Comparison of ENCODE assay signal across 23 cellular contexts in the genomic region with DNA sequence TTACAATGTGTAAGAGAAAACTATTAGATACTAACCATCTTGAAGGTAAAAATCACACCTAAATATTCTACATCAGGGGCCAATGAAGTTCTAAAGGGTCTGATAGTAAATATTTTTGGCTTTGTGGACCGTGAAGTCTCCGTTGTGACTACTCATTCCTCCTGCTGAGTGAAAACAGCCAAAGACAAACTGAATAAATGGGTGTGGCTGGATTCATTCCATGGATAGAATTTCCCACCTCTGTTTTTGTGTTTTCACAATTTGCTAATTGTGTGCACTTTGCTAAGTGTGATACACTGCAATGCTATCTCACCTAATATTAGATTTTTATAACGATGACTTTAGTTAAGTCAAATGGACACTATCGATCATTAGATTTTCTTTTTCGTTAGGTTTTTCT.
"Had no signal": no experiment of that assay in that cellular context is flagged by ENCODE, and none has a peak within 500 bp of the region (broad histone marks: within the 10 kb centered on the region; RNA-seq: fewer than 3 reads in every experiment).

No MANE protein-coding gene starts in this region.

- FAIRE-seq: endothelial cell of umbilical vein, kidney had no signal

- H3K9me3 ChIP-seq: lower lobe of right lung had no signal

- ATAC-seq: foreskin keratinocyte; gastroesophageal sphincter; heart left ventricle; left cardiac atrium; left lung; left ventricle myocardium superior; lower lobe of right lung; mucosa of descending colon; naive thymus-derived CD8-positive, alpha-beta T cell had no signal

- H3K4me1 ChIP-seq: esophagus muscularis mucosa, foreskin keratinocyte, gastroesophageal sphincter, heart left ventricle, left lung, lower lobe of right lung had no signal

- H3K27ac ChIP-seq: coronary artery, dorsolateral prefrontal cortex, esophagus muscularis mucosa, foreskin keratinocyte, gastroesophageal sphincter, heart left ventricle, hepatocyte, left lung, lower lobe of right lung had no signal

- DNase-seq: dermis blood vessel endothelial cell; dorsolateral prefrontal cortex; effector CD4-positive, alpha-beta T cell; effector memory CD4-positive, alpha-beta T cell; foreskin keratinocyte; heart left ventricle; hypothalamus; immature natural killer cell; islet precursor cell; kidney; left cardiac atrium; left lung; left ventricle myocardium superior; lower lobe of right lung; mesenchymal stem cell; mucosa of descending colon; naive B cell; naive thymus-derived CD8-positive, alpha-beta T cell had no signal

- H3K4me3 ChIP-seq: coronary artery, dorsolateral prefrontal cortex, esophagus muscularis mucosa, gastroesophageal sphincter, heart left ventricle, hepatocyte, left lung, lower lobe of right lung, mucosa of descending colon had no signal

- H3K4me2 ChIP-seq: hepatocyte had no signal
